Comparison of ENCODE assay signal across 30 cellular contexts in the genomic region with DNA sequence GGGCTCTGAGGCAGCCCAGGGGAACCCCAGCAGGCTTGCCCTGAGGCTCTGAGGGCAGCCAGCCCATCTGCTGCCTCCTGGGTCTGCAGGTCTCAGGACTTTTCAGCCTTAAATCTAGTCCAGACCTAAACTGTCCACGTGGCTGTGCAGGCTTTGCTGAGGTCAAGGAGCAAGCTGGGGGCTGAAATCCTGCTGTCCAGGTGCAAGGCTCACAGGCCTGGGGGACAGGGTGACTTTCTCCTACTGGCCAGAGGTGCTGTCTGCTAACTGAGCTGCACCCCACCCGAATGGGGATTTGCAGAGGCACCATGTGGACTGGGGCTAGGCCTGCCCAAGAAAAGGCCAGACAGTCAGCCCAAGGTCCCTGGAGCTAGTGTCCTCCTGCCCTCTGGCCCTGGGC. TPM values are rescaled to one million over a fixed set of nuclear protein-coding genes. Genes with fewer than 3 reads are reported as not detected.
"Had no signal": no experiment of that assay in that cellular context is flagged by ENCODE, and none has a peak within 500 bp of the region (broad histone marks: within the 10 kb centered on the region; RNA-seq: fewer than 3 reads in every experiment).

No MANE protein-coding gene starts in this region.

- H3K27me3 ChIP-seq: ascending aorta, cardiac muscle cell, stomach had no signal

- ATAC-seq: activated CD4-positive, CD25-positive, alpha-beta regulatory T cell treated with anti-CD3 and anti-CD28 coated beads, Interleukin-2, amount 50 U/mL, for 24 hours; effector memory CD8-positive, alpha-beta T cell; left cardiac atrium; natural killer cell; sciatic nerve; stimulated activated naive B cell treated with anti-CD40 and anti-IgM and Interleukin-4, amounts not matched to agents 10 μg/mL and 1 μg/mL and 100 μg/mL, for 72 hours had no signal

- H3K27ac ChIP-seq: ascending aorta, cardiac muscle cell, coronary artery, dorsolateral prefrontal cortex, skin epidermis, tibial artery had no signal

- H3K36me3 ChIP-seq: ascending aorta, cardiac muscle cell, stomach, tibial artery had no signal

- DNase-seq: activated CD4-positive, alpha-beta T cell treated with anti-CD3 and anti-CD28 coated beads for 48 hours; activated CD4-positive, alpha-beta T cell treated with anti-CD3 and anti-CD28 coated beads, Interleukin-2, amount 50 U/mL, for 48 hours; activated CD8-positive, alpha-beta memory T cell treated with anti-CD3 and anti-CD28 coated beads for 24 hours; activated effector memory CD4-positive, alpha-beta T cell treated with anti-CD3 and anti-CD28 coated beads, Interleukin-2, amount 50 U/mL, for 16 hours; activated naive CD4-positive, alpha-beta T cell treated with anti-CD3 and anti-CD28 coated beads for 36 hours; activated naive CD8-positive, alpha-beta T cell treated with anti-CD3 and anti-CD28 coated beads for 36 hours; cerebellar nuclear complex; dorsolateral prefrontal cortex; effector memory CD8-positive, alpha-beta T cell; foreskin fibroblast; head of caudate nucleus; hippocampal formation; left cardiac atrium; mesendoderm; natural killer cell; posterior cingulate gyrus; stimulated activated CD4-positive, alpha-beta T cell treated with anti-CD3 and anti-CD28 coated beads, Interleukin-12 subunit alpha, Interleukin-12 subunit beta, amount 100 ng/mL, for 4 hours; stimulated activated CD4-positive, alpha-beta T cell treated with anti-CD3 and anti-CD28 coated beads, Interleukin-4, amount 100 ng/mL, for 4 hours; stimulated activated CD8-positive, alpha-beta memory T cell treated with anti-CD3 and anti-CD28 coated beads, Interleukin-4, amount 100 ng/mL, for 48 hours; stimulated activated naive B cell treated with anti-CD40 and anti-IgM and Interleukin-4, amounts not matched to agents 10 μg/mL and 1 μg/mL and 100 μg/mL, for 72 hours; stomach; tibial artery had no signal

- H3K4me1 ChIP-seq: ascending aorta had no signal

- H3K4me3 ChIP-seq: ascending aorta, cardiac muscle cell, coronary artery, dorsolateral prefrontal cortex, skin epidermis, stomach, tibial artery had no signal

- H3K9me3 ChIP-seq: ascending aorta, stomach, tibial artery had no signal

RNA-seq across cellular contexts. Expression of a gene that starts 32.1 kb away (rescaled TPM):
- total RNA-seq: mononuclear cell; T-helper 1 cell treated with Interleukin-12 subunit alpha and Interleukin-12 subunit beta and Interleukin-4 antibody, amounts not matched to agents 30 ng/mL and 1 ng/mL, for 36 hours had no signal
